Comparison of ENCODE assay signal across 18 cellular contexts in genomic region chrY:8611815-8612214, GRCh38.
DNase-seq lines count a peak whose midpoint lies in the region; TF ChIP-seq lines count a peak whose summit lies in the region.
"Had no signal": no experiment of that assay in that cellular context is flagged by ENCODE, and none has a peak within 500 bp of the region (broad histone marks: within the 10 kb centered on the region; RNA-seq: fewer than 3 reads in every experiment).

No MANE protein-coding gene starts in this region.

- WGBS in prostate gland = 86% methylated on average over 3 of the region's 3 CpGs

- TF ChIP-seq POLR2A in prostate gland (IDR thresholded peaks at IDR 0.05) (no peak), uterus (IDR thresholded peaks at IDR 0.05) (no peak)

- in situ Hi-C loops in G401 (cut with HindIII; ENCODE audit: low sequenced_read_pairs) = no loop called here

- intact Hi-C loops in prostate gland (cut with DNase I) = no loop called here
- intact Hi-C loops in uterus (cut with DNase I; ENCODE audit: low total_unique reads) = no loop called here

- H3K4me1 ChIP-seq in prostate gland (replicated peaks) (no peaks in the 10 kb centered on the region), uterus (no peaks in the 10 kb centered on the region)
- H3K4me1 ChIP-seq: A549; BLaER1 treated with 17β-estradiol and CSF1 and Interleukin-3, amounts not matched to agents 10 nM and 100 nM; Caco-2 had no signal

- peak; percentile 32 for DNase-seq in G401 (ENCODE audit: low spot score)
- peak; percentile 91 for DNase-seq in LNCaP clone FGC (ENCODE audit: low read depth)
- DNase-seq in cerebellar cortex (ENCODE audit: low spot score) = peak; percentile 19
- peak; percentile 7 for DNase-seq in prostate gland (ENCODE audit: low spot score)
- no peak for DNase-seq in uterus
- DNase-seq in stimulated activated CD4-positive, alpha-beta T cell treated with anti-CD3 and anti-CD28 coated beads, Interleukin-2, amount 100 ng/mL, for 48 hours = no peak
- no peak for DNase-seq in activated gamma-delta T cell (lab: John Stamatoyannopoulos, UW)
- DNase-seq: AML-193; Caco-2; Calu3; CD4-positive, alpha-beta T cell; CD8-positive, alpha-beta T cell; DMS79 treated with DMSO at 0.1 percent for 48 hours; GDM1 had no signal

- H3K9me3 ChIP-seq in prostate gland (no peaks in the 10 kb centered on the region), uterus (no peaks in the 10 kb centered on the region)
- H3K9me3 ChIP-seq: A549; BLaER1 treated with 17β-estradiol and CSF1 and Interleukin-3, amounts not matched to agents 10 nM and 100 nM; Caco-2 had no signal

- H3K4me3 ChIP-seq in LNCaP clone FGC (ENCODE audit: low read depth, low read length) = no peak overlapping the region
- H3K4me3 ChIP-seq in prostate gland = no peak overlapping the region
- H3K4me3 ChIP-seq in uterus = no peak overlapping the region
- H3K4me3 ChIP-seq: A549; BLaER1 treated with 17β-estradiol and CSF1 and Interleukin-3, amounts not matched to agents 10 nM and 100 nM; GM12878 had no signal

- H3K27ac ChIP-seq in prostate gland = no peak overlapping the region
- no peak overlapping the region for H3K27ac ChIP-seq in uterus
- H3K27ac ChIP-seq: A549; BLaER1 treated with 17β-estradiol and CSF1 and Interleukin-3, amounts not matched to agents 10 nM and 100 nM; C4-2B had no signal

- no peaks in the 10 kb centered on the region for H3K27me3 ChIP-seq in prostate gland (replicated peaks; ENCODE audit: insufficient read depth)
- H3K27me3 ChIP-seq in uterus = no peaks in the 10 kb centered on the region
- H3K27me3 ChIP-seq: BLaER1 treated with 17β-estradiol and CSF1 and Interleukin-3, amounts not matched to agents 10 nM and 100 nM had no signal

- TF ChIP-seq CTCF in LNCaP clone FGC (IDR thresholded peaks at IDR 0.05; ENCODE audit: control insufficient read depth, extremely low read depth, insufficient read depth) (no peak), prostate gland (IDR thresholded peaks at IDR 0.05) (no peak), uterus (IDR thresholded peaks at IDR 0.05) (no peak)

- H3K36me3 ChIP-seq in prostate gland (no peaks in the 10 kb centered on the region), uterus (no peaks in the 10 kb centered on the region)
- H3K36me3 ChIP-seq: BLaER1 treated with 17β-estradiol and CSF1 and Interleukin-3, amounts not matched to agents 10 nM and 100 nM had no signal

Comparison
In these comparisons a context has a peak if more than half of its experiments do, and no peak if none do; other contexts are left out.
1. DNase-seq: peak in G401 (single experiment), LNCaP clone FGC (single experiment), cerebellar cortex (single experiment) and prostate gland (single experiment); none in uterus (0 of 2), stimulated activated CD4-positive, alpha-beta T cell treated with anti-CD3 and anti-CD28 coated beads, Interleukin-2, amount 100 ng/mL, for 48 hours (0 of 2) and activated gamma-delta T cell (single experiment).